2 cellular contexts compared by ENCODE assay signal in genomic region chr17:22075918-22076317, GRCh38.
DNase-seq lines count a peak whose midpoint lies in the region.
"Not testable (repeated sequence)": the region's sequence is repeated elsewhere in the genome, so short reads cannot be mapped to it uniquely, and the experiment has no call there.

No MANE protein-coding gene starts in this region.

- peak; percentile 76 for DNase-seq in G401 (ENCODE audit: low spot score)
- peak; percentile 70 for DNase-seq in cerebellar cortex (ENCODE audit: low spot score)

- in situ Hi-C loops in G401 (cut with HindIII; ENCODE audit: low sequenced_read_pairs), result not testable (repeated sequence)
